9 cellular contexts compared by ENCODE assay signal in the genomic region with DNA sequence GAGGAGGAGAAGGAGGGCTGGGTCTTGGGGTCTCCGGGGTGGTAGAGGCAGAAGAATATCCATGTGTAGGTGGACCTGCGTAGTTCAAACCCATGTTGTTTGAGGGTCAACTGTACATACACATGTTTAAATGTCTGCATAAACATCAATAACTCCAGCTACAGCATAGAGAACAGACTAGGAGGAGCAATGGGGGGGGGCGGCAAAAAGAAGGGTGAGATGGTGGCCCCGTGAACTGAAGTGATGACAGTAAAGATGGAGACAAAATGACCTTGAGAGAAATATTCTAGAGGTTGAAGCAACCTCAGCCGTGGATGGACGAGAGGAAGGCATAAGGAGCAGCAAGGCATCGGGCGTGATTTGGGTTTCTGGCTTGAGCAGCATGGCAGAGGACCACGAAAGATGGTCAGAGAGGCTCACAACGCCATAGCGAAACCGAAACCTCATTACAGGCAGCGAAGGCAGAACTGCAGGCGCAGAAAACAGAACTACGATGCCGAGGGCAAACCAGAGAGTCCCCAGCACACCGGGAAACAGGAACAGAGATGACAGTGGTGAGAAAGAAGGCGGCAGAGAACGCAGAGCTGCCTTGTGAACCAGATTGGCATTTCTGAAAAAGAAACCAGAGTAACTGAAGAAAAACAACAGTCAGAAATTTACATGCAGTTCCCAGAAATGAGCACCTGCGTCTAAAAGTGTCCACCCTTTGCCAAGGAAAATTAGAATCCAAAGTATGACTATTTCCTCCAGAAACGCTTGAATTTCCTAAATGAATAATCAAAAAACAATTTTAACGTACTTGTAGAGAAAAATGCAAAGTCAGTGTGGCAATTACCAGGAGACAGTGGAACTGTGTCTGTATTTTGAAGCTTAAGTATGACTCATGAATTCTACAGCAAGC. TPM values are rescaled to one million over a fixed set of nuclear protein-coding genes. Genes with fewer than 3 reads are reported as not detected.
A peak's percentile ranks its signal among the peaks of the same experiment; 100 is the strongest.
DNase-seq lines count a peak whose midpoint lies in the region; ATAC-seq, FAIRE-seq and TF ChIP-seq lines count a peak whose summit lies in the region.
"Had no signal": no experiment of that assay in that cellular context is flagged by ENCODE, and none has a peak within 500 bp of the region (broad histone marks: within the 10 kb centered on the region; RNA-seq: fewer than 3 reads in every experiment).

No MANE protein-coding gene starts in this region.

- peak overlapping the region; percentile 54 for H3K4me3 ChIP-seq in astrocyte (ENCODE audit: insufficient read depth, low read depth, low read length)

- peaks cover 10% of the 10 kb centered on the region for H3K4me1 ChIP-seq in astrocyte (ENCODE audit: insufficient read depth, low read length)

- H3K36me3 ChIP-seq in astrocyte (ENCODE audit: insufficient read depth, low read length) = no peaks in the 10 kb centered on the region

- H3K27ac Mint-ChIP-seq in T-cell = peak overlapping the region; percentile 94 to 98
- H3K27ac Mint-ChIP-seq in astrocyte (ENCODE audit: unreplicated experiment) = peak overlapping the region; percentile 93
- H3K27ac Mint-ChIP-seq: brain had no signal

- peak; percentile 73 for ATAC-seq in GM21390 (IDR thresholded peaks at IDR 0.05; ENCODE audit: unreplicated experiment)
- peak; percentile 76 to 83 (median 80) for ATAC-seq in T-cell (replicated peaks in 1 of 4)

- peak; percentile 85 for DNase-seq in COLO829 (ENCODE audit: low spot score)
- peak; percentile 80 for DNase-seq in HT1080 (ENCODE audit: low read depth)
- peak; percentile 33 to 75 (median 56) for DNase-seq in T-cell
- DNase-seq in astrocyte (ENCODE audit: low read depth) = peak; percentile 93
- peak; percentile 94 for DNase-seq in kidney tubule cell (ENCODE audit: low spot score)
- DNase-seq in stimulated activated CD8-positive, alpha-beta memory T cell treated with anti-CD3 and anti-CD28 coated beads, Interleukin-12 subunit alpha, Interleukin-12 subunit beta, amount 100 ng/mL, for 4 hours (ENCODE audit: low read depth) = peak; percentile 46
- no peak for DNase-seq in iPS-NIHi7 (ENCODE audit: extremely low spot score)

- H3K27me3 Mint-ChIP-seq in T-cell = no peaks in the 10 kb centered on the region
- H3K27me3 Mint-ChIP-seq in astrocyte (ENCODE audit: low read depth, unreplicated experiment) = no peaks in the 10 kb centered on the region

- H3K9me3 ChIP-seq in astrocyte (ENCODE audit: insufficient read depth, low read depth, low read length) = no peaks in the 10 kb centered on the region

- CTCF ChIA-PET in T-cell (lab: Charles Lee) = interaction anchor here (0.6 to 2.0 kb wide), 9 partner anchors 7 to 866 kb away, joined by 3 to 7 read pairs (median 4); a partner anchor contains a TSS

- no peaks in the 10 kb centered on the region for H3K36me3 Mint-ChIP-seq in T-cell
- no peaks in the 10 kb centered on the region for H3K36me3 Mint-ChIP-seq in astrocyte (ENCODE audit: low read depth, unreplicated experiment)
- H3K36me3 Mint-ChIP-seq: brain had no signal

- peak; percentile 99 for FAIRE-seq in astrocyte (lab: Jason Lieb, UNC)

- H3K27ac ChIP-seq in astrocyte (ENCODE audit: low read depth, low read length) = peak overlapping the region; percentile 74

- H3K4me3 Mint-ChIP-seq in T-cell (peak overlapping the region; percentile 80 to 83 (median 81)), astrocyte (ENCODE audit: unreplicated experiment) (peak overlapping the region; percentile 58)

- peak overlapping the region; percentile 70 for H3K9ac ChIP-seq in astrocyte (ENCODE audit: low read length)

- no peaks in the 10 kb centered on the region for H4K20me1 ChIP-seq in astrocyte (ENCODE audit: insufficient read depth, low read length)

- H2AFZ ChIP-seq in astrocyte (ENCODE audit: low read depth, low read length) = peak overlapping the region; percentile 75

- H3K4me2 ChIP-seq in astrocyte (ENCODE audit: low read length) = peak overlapping the region; percentile 85

- no peaks in the 10 kb centered on the region for H3K79me2 ChIP-seq in astrocyte (ENCODE audit: insufficient read depth, low read length)

- POLR2A ChIA-PET in T-cell (lab: Charles Lee) = interaction anchor here (0.6 to 1.6 kb wide), 3 partner anchors 8 to 206 kb away, joined by 3 to 4 read pairs (median 4); a partner anchor contains a TSS

- no peaks in the 10 kb centered on the region for H3K27me3 ChIP-seq in astrocyte (ENCODE audit: insufficient read depth, low read length)

- H3K4me1 Mint-ChIP-seq in T-cell (peaks cover 32 to 51% (median 40%) of the 10 kb centered on the region in 3 donors), astrocyte (ENCODE audit: low read depth, unreplicated experiment) (peaks cover 42% of the 10 kb centered on the region)

- peaks cover 0 to 4% (median 3%) of the 10 kb centered on the region in 3 donors for H3K9me3 Mint-ChIP-seq in T-cell
- peaks cover 4% of the 10 kb centered on the region for H3K9me3 Mint-ChIP-seq in astrocyte (ENCODE audit: unreplicated experiment)
- H3K9me3 Mint-ChIP-seq: brain had no signal

- no peak for TF ChIP-seq CTCF in astrocyte (IDR thresholded peaks at IDR 0.05; ENCODE audit: insufficient read depth, low read depth, low read length)

RNA-seq across cellular contexts. Expression of a gene that starts 50.2 kb away (rescaled TPM):
- not detected in 2 replicates for total RNA-seq in HT1080 (2014; rRNA removed; shearing (Covaris generic))
- not detected in 2 replicates for polyA plus RNA-seq in HT1080 (2015; cell fraction: cytosol; rRNA removed)
- polyA plus RNA-seq in HT1080 (2015; cell fraction: nucleus; rRNA removed) = not detected in 2 replicates
- not detected for total RNA-seq in T-cell
- 0.50 TPM in 1 of 2 replicates, not detected in the other for total RNA-seq in astrocyte
